Comparison of ENCODE assay signal across 10 cellular contexts in genomic region chr3:127754411-127755304, GRCh38.
DNase-seq lines count a peak whose midpoint lies in the region; ATAC-seq lines count a peak whose summit lies in the region.
"Had no signal": no experiment of that assay in that cellular context is flagged by ENCODE, and none has a peak within 500 bp of the region (broad histone marks: within the 10 kb centered on the region; RNA-seq: fewer than 3 reads in every experiment).

No MANE protein-coding gene starts in this region.

- H3K9me3 Mint-ChIP-seq in CD8-positive, alpha-beta memory T cell, result no peaks in the 10 kb centered on the region

- ATAC-seq in GM19351 (IDR thresholded peaks at IDR 0.05; ENCODE audit: unreplicated experiment) (peak; percentile 31), HG03095 (IDR thresholded peaks at IDR 0.05; ENCODE audit: unreplicated experiment) (no peak)

- H3K27me3 ChIP-seq in CD8-positive, alpha-beta memory T cell (ENCODE audit: insufficient read depth, low read length, poor library complexity, severe bottlenecking), result peaks cover 3% of the 10 kb centered on the region

- POLR2A ChIA-PET in CD8-positive, alpha-beta memory T cell (lab: Charles Lee), result no interaction called here

- no peaks in the 10 kb centered on the region for H3K9me3 ChIP-seq in CD8-positive, alpha-beta memory T cell (ENCODE audit: low read length)

- CTCF ChIA-PET in CD8-positive, alpha-beta memory T cell (lab: Charles Lee), result interaction anchor here (0.9 kb wide), 1 partner anchor 11 kb away, joined by 4 read pairs; no protein-coding TSS in a partner anchor

- peak in 2 of 5 donors; percentile 6 to 9 for DNase-seq in CD8-positive, alpha-beta memory T cell
- DNase-seq in activated CD8-positive, alpha-beta memory T cell treated with anti-CD3 and anti-CD28 coated beads, Interleukin-2, amount 50 U/mL, for 4 hours, result peak; percentile 39
- DNase-seq in pons (ENCODE audit: low spot score) (peak; percentile 85), kidney tubule cell (ENCODE audit: low spot score) (no peak), GM03348 (ENCODE audit: low spot score) (no peak)
- DNase-seq in effector CD8-positive, alpha-beta T cell (lab: John Stamatoyannopoulos, UW), result no peak
- DNase-seq: NCI-H446 treated with DMSO at 0.1 percent for 48 hours had no signal

- H3K27ac ChIP-seq in CD8-positive, alpha-beta memory T cell (ENCODE audit: low read depth, low read length), result no peak overlapping the region

- peak overlapping the region in 3 of 8 donors; percentile 48 to 79 (median 72) for H3K27ac Mint-ChIP-seq in CD8-positive, alpha-beta memory T cell

- no peaks in the 10 kb centered on the region for H3K36me3 Mint-ChIP-seq in CD8-positive, alpha-beta memory T cell

- H3K4me1 ChIP-seq in CD8-positive, alpha-beta memory T cell (ENCODE audit: insufficient read depth, low read length), result no peaks in the 10 kb centered on the region

- no peaks in the 10 kb centered on the region for H3K36me3 ChIP-seq in CD8-positive, alpha-beta memory T cell (ENCODE audit: insufficient read depth, low read length)

- peaks cover 0 to 1% of the 10 kb centered on the region in 2 donors for H3K27me3 Mint-ChIP-seq in CD8-positive, alpha-beta memory T cell

- peaks cover 11 to 19% (median 12%) of the 10 kb centered on the region in 3 donors for H3K4me1 Mint-ChIP-seq in CD8-positive, alpha-beta memory T cell

- H3K4me3 ChIP-seq in CD8-positive, alpha-beta memory T cell (ENCODE audit: low read length), result no peak overlapping the region
- H3K4me3 ChIP-seq: lung had no signal

- peak overlapping the region in 6 of 7 donors; percentile 36 to 84 (median 62) for H3K4me3 Mint-ChIP-seq in CD8-positive, alpha-beta memory T cell

Comparison
In these comparisons a context has a peak if more than half of its experiments do, and no peak if none do; other contexts are left out.
1. DNase-seq: peak in activated CD8-positive, alpha-beta memory T cell treated with anti-CD3 and anti-CD28 coated beads, Interleukin-2, amount 50 U/mL, for 4 hours (single experiment) and pons (single experiment); none in effector CD8-positive, alpha-beta T cell (single experiment), kidney tubule cell (single experiment) and GM03348 (single experiment).